In genomic region chr13:44156294-44156658, GRCh38 we compare ENCODE assay signal across 16 cellular contexts.
DNase-seq lines count a peak whose midpoint lies in the region; ATAC-seq, FAIRE-seq and TF ChIP-seq lines count a peak whose summit lies in the region.
"Had no signal": no experiment of that assay in that cellular context is flagged by ENCODE, and none has a peak within 500 bp of the region (broad histone marks: within the 10 kb centered on the region; RNA-seq: fewer than 3 reads in every experiment).

No MANE protein-coding gene starts in this region.

- no peaks in the 10 kb centered on the region for H3K36me3 ChIP-seq in astrocyte (ENCODE audit: insufficient read depth, low read length)
- no peaks in the 10 kb centered on the region for H3K36me3 ChIP-seq in hepatocyte (replicated peaks; ENCODE audit: insufficient read depth, low read depth)
- H3K36me3 ChIP-seq in rectal smooth muscle tissue (ENCODE audit: control insufficient read depth, insufficient read depth, low read length) = no peaks in the 10 kb centered on the region
- no peaks in the 10 kb centered on the region for H3K36me3 ChIP-seq in HAP-1 (replicated peaks)
- H3K36me3 ChIP-seq: pancreas had no signal

- H3K4me2 ChIP-seq in astrocyte (ENCODE audit: low read length) (peak overlapping the region; percentile 45), hepatocyte (peak overlapping the region; percentile 63)

- H3K27ac Mint-ChIP-seq in astrocyte (ENCODE audit: unreplicated experiment) = no peak overlapping the region

- in situ Hi-C loops in HAP-1 (cut with MboI; ENCODE audit: low sequenced_read_pairs) = no loop called here

- H3K4me1 ChIP-seq in astrocyte (ENCODE audit: insufficient read depth, low read length) = peaks cover 7% of the 10 kb centered on the region
- peaks cover 21% of the 10 kb centered on the region for H3K4me1 ChIP-seq in hepatocyte (ENCODE audit: insufficient read depth)
- peaks cover 37% of the 10 kb centered on the region for H3K4me1 ChIP-seq in rectal smooth muscle tissue (ENCODE audit: control insufficient read depth, insufficient read depth, low read length)
- H3K4me1 ChIP-seq in HAP-1 = no peaks in the 10 kb centered on the region

- H3K27ac ChIP-seq in C4-2B (0 out of 2 replicates have a peak overlapping the region, but pooled peaks have one; percentile 10), astrocyte (ENCODE audit: low read depth, low read length) (no peak overlapping the region), hepatocyte (no peak overlapping the region), rectal smooth muscle tissue (ENCODE audit: low read depth, low read length) (peak overlapping the region; percentile 73)

- H3K4me3 ChIP-seq in astrocyte (ENCODE audit: insufficient read depth, low read depth, low read length) (no peak overlapping the region), hepatocyte (no peak overlapping the region), rectal smooth muscle tissue (ENCODE audit: low read length) (peak overlapping the region; percentile 41), HAP-1 (no peak overlapping the region)

- H3K9me3 ChIP-seq in astrocyte (ENCODE audit: insufficient read depth, low read depth, low read length) (no peaks in the 10 kb centered on the region), hepatocyte (ENCODE audit: low read depth) (no peaks in the 10 kb centered on the region), HAP-1 (no peaks in the 10 kb centered on the region)
- H3K9me3 ChIP-seq: pancreas had no signal

- no peak for TF ChIP-seq POLR2A in GM12891 (IDR thresholded peaks at IDR 0.05; ENCODE audit: low read depth, low read length)

- no peaks in the 10 kb centered on the region for H3K9me2 ChIP-seq in hepatocyte (replicated peaks; ENCODE audit: insufficient read depth)

- no peak overlapping the region for H3K4me3 Mint-ChIP-seq in astrocyte (ENCODE audit: unreplicated experiment)

- H2AFZ ChIP-seq in astrocyte (ENCODE audit: low read depth, low read length) (no peak overlapping the region), hepatocyte (no peak overlapping the region)

- DNase-seq in astrocyte (ENCODE audit: low read depth) (no peak), hepatocyte (ENCODE audit: low spot score) (no peak), HAP-1 (ENCODE audit: low spot score in 2 of 2) (no peak), NCI-H446 (lab: John Stamatoyannopoulos, UW) (no peak), GM12891 (ENCODE audit: insufficient read length, low spot score) (no peak)
- DNase-seq: activated CD4-positive, alpha-beta T cell treated with anti-CD3 and anti-CD28 coated beads, Interleukin-2, amount 50 U/mL, for 4 hours; activated T-cell treated with anti-CD3 and anti-CD28 coated beads, Interleukin-2, amount 50 U/mL, for 48 hours; COR-L47; dermis blood vessel endothelial cell; NCI-H1436; OCI-M1 had no signal

- no peak overlapping the region for H3K9ac ChIP-seq in astrocyte (ENCODE audit: low read length)
- H3K9ac ChIP-seq in rectal smooth muscle tissue (ENCODE audit: low read length) = no peak overlapping the region

- no peak for ATAC-seq in HG02885 (IDR thresholded peaks at IDR 0.05; ENCODE audit: poor library complexity, unreplicated experiment)

- H3K79me2 ChIP-seq in astrocyte (ENCODE audit: insufficient read depth, low read length) (no peaks in the 10 kb centered on the region), hepatocyte (no peaks in the 10 kb centered on the region)

- H3K36me3 Mint-ChIP-seq in astrocyte (ENCODE audit: low read depth, unreplicated experiment) = peaks cover 2% of the 10 kb centered on the region

- no peaks in the 10 kb centered on the region for H4K20me1 ChIP-seq in astrocyte (ENCODE audit: insufficient read depth, low read length)
- H4K20me1 ChIP-seq in hepatocyte (ENCODE audit: insufficient read depth, poor library complexity, severe bottlenecking) = no peaks in the 10 kb centered on the region

- no peaks in the 10 kb centered on the region for H3K4me1 Mint-ChIP-seq in astrocyte (ENCODE audit: low read depth, unreplicated experiment)

- FAIRE-seq in astrocyte (lab: Jason Lieb, UNC) (no peak), GM12891 (lab: Jason Lieb, UNC) (no peak)
- FAIRE-seq: G401.6 had no signal

- H3K27me3 Mint-ChIP-seq in astrocyte (ENCODE audit: low read depth, unreplicated experiment) = peaks cover 7% of the 10 kb centered on the region

- WGBS in hepatocyte (ENCODE audit: low lambda C conversion rate, missing lambda C conversion rate) = 36% methylated on average over 4 of the region's 4 CpGs

- no peak for TF ChIP-seq CTCF in C4-2B (conservative IDR thresholded peaks at IDR 0.05)
- TF ChIP-seq CTCF in astrocyte (IDR thresholded peaks at IDR 0.05; ENCODE audit: insufficient read depth, low read depth, low read length) = no peak
- TF ChIP-seq CTCF in hepatocyte (IDR thresholded peaks at IDR 0.05; ENCODE audit: poor library complexity) = no peak

- H3K9me3 Mint-ChIP-seq in astrocyte (ENCODE audit: unreplicated experiment) = peaks cover 6% of the 10 kb centered on the region

- H3K27me3 ChIP-seq in astrocyte (ENCODE audit: insufficient read depth, low read length) = no peaks in the 10 kb centered on the region
- H3K27me3 ChIP-seq in hepatocyte = no peaks in the 10 kb centered on the region
- no peaks in the 10 kb centered on the region for H3K27me3 ChIP-seq in rectal smooth muscle tissue (ENCODE audit: control insufficient read depth, insufficient read depth, low read length)
- H3K27me3 ChIP-seq in HAP-1 (ENCODE audit: low read depth) = no peaks in the 10 kb centered on the region
- H3K27me3 ChIP-seq: pancreas had no signal

TF ChIP-seq in GM12891, 5 proteins besides CTCF, POLR2A, EP300 and RAD21:
- TF ChIP-seq POLR2AphosphoS5 (IDR thresholded peaks at IDR 0.05; ENCODE audit: low read depth, low read length) (no peak), PAX5 (IDR thresholded peaks at IDR 0.05; ENCODE audit: insufficient read depth, low read length, severe bottlenecking) (no peak)
TF ChIP-seq in GM12891: peak in this region for 0.

Comparison
In these comparisons a context has a peak if more than half of its experiments do, and no peak if none do; other contexts are left out.
1. H3K27ac ChIP-seq: peak in C4-2B (single experiment) and rectal smooth muscle tissue (single experiment); none in astrocyte (single experiment) and hepatocyte (single experiment).